8 cellular contexts compared by ENCODE assay signal in genomic region chr3:49469037-49469875, GRCh38. TPM values are rescaled to one million over a fixed set of nuclear protein-coding genes. Genes with fewer than 3 reads are reported as not detected.
DNase-seq lines count a peak whose midpoint lies in the region; ATAC-seq and TF ChIP-seq lines count a peak whose summit lies in the region.

No MANE protein-coding gene starts in this region.

- peak overlapping the region; percentile 70 for H3K27ac Mint-ChIP-seq in activated naive CD8-positive, alpha-beta T cell
- peak overlapping the region; percentile 94 for H3K27ac Mint-ChIP-seq in glutamatergic neuron (ENCODE audit: unreplicated experiment)

- no peak for TF ChIP-seq CTCF in glutamatergic neuron (IDR thresholded peaks at IDR 0.05; ENCODE audit: partially characterized antibody, unreplicated experiment)

- peak; percentile 29 to 37 for DNase-seq in NCI-H446 (lab: John Stamatoyannopoulos, UW)
- no peak for DNase-seq in NCI-H446 treated with DMSO at 0.1 percent for 48 hours (lab: John Stamatoyannopoulos, UW)
- peak; percentile 73 for DNase-seq in glutamatergic neuron
- peak in 29 of 56 donors; percentile 2 to 72 (median 47) for DNase-seq in nucleus accumbens (lab: John Stamatoyannopoulos, UW)

- no peak for ATAC-seq in HG02763 (IDR thresholded peaks at IDR 0.05; ENCODE audit: unreplicated experiment)
- ATAC-seq in GM21786 (IDR thresholded peaks at IDR 0.05; ENCODE audit: unreplicated experiment) = no peak

- no peak for TF ChIP-seq RAD21 in Ishikawa (IDR thresholded peaks at IDR 0.05; ENCODE audit: low read depth)

- TF ChIP-seq EP300 in Ishikawa (IDR thresholded peaks at IDR 0.05; ENCODE audit: borderline replicate concordance) = no peak

- H3K4me1 Mint-ChIP-seq in activated naive CD8-positive, alpha-beta T cell (ENCODE audit: low read depth) = peaks cover 23% of the 10 kb centered on the region
- H3K4me1 Mint-ChIP-seq in glutamatergic neuron (ENCODE audit: low read depth, unreplicated experiment) = peaks cover 11% of the 10 kb centered on the region

- no peaks in the 10 kb centered on the region for H3K36me3 Mint-ChIP-seq in activated naive CD8-positive, alpha-beta T cell
- no peaks in the 10 kb centered on the region for H3K36me3 Mint-ChIP-seq in glutamatergic neuron (ENCODE audit: unreplicated experiment)

- H3K27me3 Mint-ChIP-seq in activated naive CD8-positive, alpha-beta T cell = no peaks in the 10 kb centered on the region
- peaks cover 8% of the 10 kb centered on the region for H3K27me3 Mint-ChIP-seq in glutamatergic neuron (ENCODE audit: unreplicated experiment)

- H3K4me3 Mint-ChIP-seq in activated naive CD8-positive, alpha-beta T cell = peak overlapping the region; percentile 88
- peak overlapping the region; percentile 94 for H3K4me3 Mint-ChIP-seq in glutamatergic neuron (ENCODE audit: unreplicated experiment)

- no peaks in the 10 kb centered on the region for H3K9me3 Mint-ChIP-seq in activated naive CD8-positive, alpha-beta T cell (ENCODE audit: low read depth)
- H3K9me3 Mint-ChIP-seq in glutamatergic neuron (ENCODE audit: unreplicated experiment) = peaks cover 9% of the 10 kb centered on the region

TF ChIP-seq in Ishikawa, 13 proteins besides CTCF, POLR2A, EP300 and RAD21:
- TF ChIP-seq MAX (IDR thresholded peaks at IDR 0.05) (peak; percentile 41), CREB1 (IDR thresholded peaks at IDR 0.05; ENCODE audit: low read depth) (no peak), REST (IDR thresholded peaks at IDR 0.05; ENCODE audit: low read depth) (no peak), TEAD4 (IDR thresholded peaks at IDR 0.05) (peak; percentile 51), TCF12 (IDR thresholded peaks at IDR 0.05; ENCODE audit: low read depth) (no peak; the same call in none of the 2 replicates), EGR1 (IDR thresholded peaks at IDR 0.05) (no peak), CEBPB (IDR thresholded peaks at IDR 0.05) (no peak), USF1 (IDR thresholded peaks at IDR 0.05) (no peak), TAF1 (IDR thresholded peaks at IDR 0.05; ENCODE audit: low read depth) (no peak), ZBTB7A (IDR thresholded peaks at IDR 0.05; ENCODE audit: low read depth) (no peak), YY1 (IDR thresholded peaks at IDR 0.05; ENCODE audit: low read depth) (no peak), FOXM1 (IDR thresholded peaks at IDR 0.05; ENCODE audit: borderline replicate concordance, low read depth) (no peak), NFIC (IDR thresholded peaks at IDR 0.05) (peak; percentile 51; the same call in 1 of the 2 replicates)

RNA-seq across cellular contexts. Expression of gene DAG1, which starts 0.8 kb away (rescaled TPM):
- 46.8 TPM for total RNA-seq in glutamatergic neuron (ENCODE audit: unreplicated experiment)

RNA-seq across cellular contexts. Expression of gene NICN1, which starts 40.1 kb away (rescaled TPM):
- total RNA-seq in glutamatergic neuron (ENCODE audit: unreplicated experiment) = 38.7 TPM

RNA-seq across cellular contexts. Expression of gene AMT, which starts 47.0 kb away (rescaled TPM):
- total RNA-seq in glutamatergic neuron (ENCODE audit: unreplicated experiment) = 12.4 TPM

RNA-seq across cellular contexts. Expression of gene TCTA, which starts 57.0 kb away (rescaled TPM):
- 27.7 TPM for total RNA-seq in glutamatergic neuron (ENCODE audit: unreplicated experiment)

RNA-seq across cellular contexts. Expression of gene RHOA, which starts 57.5 kb away (rescaled TPM):
- 262 TPM for total RNA-seq in glutamatergic neuron (ENCODE audit: unreplicated experiment)
